In the genomic region with DNA sequence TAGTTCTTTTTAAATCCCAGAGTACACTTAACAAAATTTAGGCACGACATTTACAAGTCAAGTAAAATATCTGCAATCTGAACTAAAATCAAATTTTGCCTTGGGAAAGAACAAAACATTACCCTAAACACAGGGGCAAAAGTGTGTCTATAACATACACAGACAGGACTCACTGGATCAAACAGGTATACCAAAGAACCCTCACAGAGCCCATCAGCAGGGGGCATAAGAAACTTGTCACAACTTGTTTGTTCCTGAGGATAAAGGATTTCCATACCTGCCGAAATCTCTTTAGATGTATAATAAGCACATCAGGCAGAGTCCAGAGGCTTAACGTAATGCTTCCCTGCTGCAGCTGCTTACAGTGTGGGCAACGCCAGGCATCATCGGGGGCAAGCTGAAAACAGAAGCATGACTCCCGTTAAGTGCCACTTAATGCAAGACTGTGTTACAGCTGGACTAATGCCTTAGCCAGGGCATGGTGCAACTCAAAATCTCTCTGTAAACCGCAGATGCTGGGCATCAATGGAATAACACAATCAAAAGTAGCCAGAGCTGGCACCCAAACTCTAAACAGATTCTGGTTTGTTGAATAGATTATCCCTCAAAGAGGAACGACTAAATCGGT, we compare ENCODE assay signal across 9 cellular contexts.
DNase-seq lines count a peak whose midpoint lies in the region; ATAC-seq and TF ChIP-seq lines count a peak whose summit lies in the region.
"Had no signal": no experiment of that assay in that cellular context is flagged by ENCODE, and none has a peak within 500 bp of the region (broad histone marks: within the 10 kb centered on the region; RNA-seq: fewer than 3 reads in every experiment).

No MANE protein-coding gene starts in this region.

- POLR2A ChIA-PET in PC-3 (lab: Charles Lee; ENCODE audit: unreplicated experiment) (interaction anchor here (0.6 kb wide), 1 partner anchor 70 kb away, joined by 4 read pairs; no protein-coding TSS in a partner anchor), PC-9 (lab: Charles Lee; ENCODE audit: unreplicated experiment) (no interaction called here)

- H3F3A ChIP-seq in PC-3 (ENCODE audit: low read length, unreplicated experiment) (no peaks in the 10 kb centered on the region), MM.1S (ENCODE audit: insufficient read depth, low read length) (no peaks in the 10 kb centered on the region), PC-9 (ENCODE audit: insufficient read depth, low read depth) (no peaks in the 10 kb centered on the region; the same call in 1 of the 2 replicates)

- H3K4me2 ChIP-seq in PC-3 (ENCODE audit: low read length): no peak overlapping the region
- H3K4me2 ChIP-seq in MM.1S (ENCODE audit: low read depth, low read length): no peak overlapping the region
- no peak overlapping the region for H3K4me2 ChIP-seq in PC-9

- peaks cover 13% of the 10 kb centered on the region for H3K4me1 ChIP-seq in PC-3 (ENCODE audit: insufficient read depth, low read length)
- no peaks in the 10 kb centered on the region for H3K4me1 ChIP-seq in MM.1S (ENCODE audit: low read length)
- H3K4me1 ChIP-seq in PC-9 (replicated peaks; ENCODE audit: insufficient read depth): no peaks in the 10 kb centered on the region

- H2AFZ ChIP-seq in PC-3 (ENCODE audit: low read length) (no peak overlapping the region), MM.1S (ENCODE audit: low read length) (no peak overlapping the region), PC-9 (no peak overlapping the region)

- intact Hi-C loops in Right ventricle myocardium inferior (cut with DNase I) (no loop called here), cardiac septum (cut with DNase I) (no loop called here), PC-3 (cut with micrococcal nuclease) (loop anchor here (10.0 kb wide), 1 partner anchor 353 kb away; no protein-coding TSS in a partner anchor), PC-9 (cut with micrococcal nuclease; ENCODE audit: unreplicated experiment) (no loop called here)

- H3K27ac ChIP-seq in PC-3 (ENCODE audit: low read length) (no peak overlapping the region), substantia nigra (ENCODE audit: low read depth, low read length, poor library complexity, severe bottlenecking) (peak overlapping the region; percentile 23), MM.1S (ENCODE audit: low read length) (no peak overlapping the region), PC-9 (no peak overlapping the region)

- DNase-seq in Right ventricle myocardium inferior (ENCODE audit: missing footprints): no peak
- no peak for DNase-seq in cardiac septum (ENCODE audit: low spot score)
- DNase-seq in PC-3: no peak
- peak; percentile 16 for DNase-seq in fibroblast of pulmonary artery (ENCODE audit: low read depth)
- no peak for DNase-seq in substantia nigra (lab: John Stamatoyannopoulos, UW)
- DNase-seq in NCI-H226: no peak
- no peak for DNase-seq in MM.1S
- DNase-seq in PC-9: no peak
- DNase-seq: KBM-7 had no signal

- H3K36me3 ChIP-seq in PC-3 (ENCODE audit: low read depth, low read length) (no peaks in the 10 kb centered on the region), MM.1S (replicated peaks; ENCODE audit: insufficient read depth, low read length) (no peaks in the 10 kb centered on the region), PC-9 (ENCODE audit: low read depth) (no peaks in the 10 kb centered on the region)

- H3K79me2 ChIP-seq in PC-3 (ENCODE audit: low read length) (no peaks in the 10 kb centered on the region), MM.1S (ENCODE audit: low read length) (no peaks in the 10 kb centered on the region), PC-9 (ENCODE audit: low read depth) (no peaks in the 10 kb centered on the region)

- H3K27me3 ChIP-seq in PC-3 (ENCODE audit: low read length) (no peaks in the 10 kb centered on the region), MM.1S (replicated peaks; ENCODE audit: insufficient read depth, low read length) (no peaks in the 10 kb centered on the region), PC-9 (ENCODE audit: insufficient read depth, low read depth) (no peaks in the 10 kb centered on the region)

- CTCF ChIA-PET in PC-3 (lab: Charles Lee): no interaction called here
- CTCF ChIA-PET in PC-9 (lab: Charles Lee): no interaction called here

- peak; percentile 23; the same call in 1 of the 2 replicates for TF ChIP-seq CTCF in PC-3 (conservative IDR thresholded peaks at IDR 0.05; ENCODE audit: low read depth, low read length)
- TF ChIP-seq CTCF in fibroblast of pulmonary artery (IDR thresholded peaks at IDR 0.05; ENCODE audit: low read length, missing control alignments): peak; percentile 9
- TF ChIP-seq CTCF in MM.1S (IDR thresholded peaks at IDR 0.05; ENCODE audit: low read length): no peak
- no peak for TF ChIP-seq CTCF in PC-9 (conservative IDR thresholded peaks at IDR 0.05)

- H3K9me3 ChIP-seq in PC-3 (ENCODE audit: low read length) (no peaks in the 10 kb centered on the region), MM.1S (replicated peaks; ENCODE audit: insufficient read depth, low read length) (no peaks in the 10 kb centered on the region), PC-9 (ENCODE audit: insufficient read depth, low read depth) (no peaks in the 10 kb centered on the region)

- no peak overlapping the region for H3K9ac ChIP-seq in PC-3 (ENCODE audit: low read length)
- no peak overlapping the region for H3K9ac ChIP-seq in MM.1S (ENCODE audit: low read length)

- ATAC-seq in Right ventricle myocardium inferior: peak; percentile 70
- no peak for ATAC-seq in PC-3

- H4K20me1 ChIP-seq in PC-3 (ENCODE audit: low read length) (no peaks in the 10 kb centered on the region), MM.1S (ENCODE audit: insufficient read depth, low read length) (no peaks in the 10 kb centered on the region), PC-9 (ENCODE audit: insufficient read depth) (no peaks in the 10 kb centered on the region)

- BruUV-seq in PC-3 (replicated peaks; lab: Mats Ljungman, UMichigan) (no TSS peak), PC-9 (replicated peaks; lab: Mats Ljungman, UMichigan) (no TSS peak)

- no peaks in the 10 kb centered on the region for H3K9me2 ChIP-seq in PC-3 (replicated peaks; ENCODE audit: low read length)
- no peaks in the 10 kb centered on the region for H3K9me2 ChIP-seq in MM.1S (replicated peaks; ENCODE audit: insufficient read depth, low read length)
- no peaks in the 10 kb centered on the region for H3K9me2 ChIP-seq in PC-9 (ENCODE audit: insufficient read depth)

- H3K4me3 ChIP-seq in PC-3 (ENCODE audit: low read length) (no peak overlapping the region), fibroblast of pulmonary artery (replicated peaks; ENCODE audit: low read depth, low read length) (no peak overlapping the region), MM.1S (ENCODE audit: low read length) (no peak overlapping the region), PC-9 (no peak overlapping the region)

Comparison
In these comparisons a context has a peak if more than half of its experiments do, and no peak if none do; other contexts are left out.
1. CTCF ChIP-seq: peak in PC-3 (single experiment) and fibroblast of pulmonary artery (single experiment); none in MM.1S (single experiment) and PC-9 (single experiment).